8 cellular contexts compared by ENCODE assay signal in genomic region chr1:177945943-177946650, GRCh38. TPM values are rescaled to one million over a fixed set of nuclear protein-coding genes. Genes with fewer than 3 reads are reported as not detected.
DNase-seq lines count a peak whose midpoint lies in the region; FAIRE-seq and TF ChIP-seq lines count a peak whose summit lies in the region.

No MANE protein-coding gene starts in this region.

- no peak overlapping the region for H3K56ac ChIP-seq in H1 (replicated peaks; ENCODE audit: insufficient read length, low read depth, low read length)

- H2BK15ac ChIP-seq in H1 (ENCODE audit: low read length) = no peak overlapping the region

- no peak overlapping the region for H4K91ac ChIP-seq in H1 (replicated peaks; ENCODE audit: insufficient read length, low read length)

- no peaks in the 10 kb centered on the region for H3K23me2 ChIP-seq in H1 (ENCODE audit: low read depth, low read length)

- H3K9me3 Mint-ChIP-seq in CD4-positive, alpha-beta memory T cell = peaks cover 0 to 2% (median 0%) of the 10 kb centered on the region in 8 donors

- no peak overlapping the region for H3K4me3 Mint-ChIP-seq in CD4-positive, alpha-beta memory T cell

- intact Hi-C loops in CD4-positive, alpha-beta memory T cell (cut with micrococcal nuclease) = loop anchor here (5.0 kb wide), 1 partner anchor 1049 kb away; no protein-coding TSS in a partner anchor

- peak; percentile 8 to 20 (median 16) for DNase-seq in stimulated activated CD4-positive, alpha-beta T cell treated with anti-CD3 and anti-CD28 coated beads, Interleukin-12 subunit alpha, Interleukin-12 subunit beta, amount 100 ng/mL, for 48 hours (ENCODE audit: low read depth in 2 of 3, low spot score in 1 of 3)
- DNase-seq in stimulated activated CD4-positive, alpha-beta T cell treated with anti-CD3 and anti-CD28 coated beads, Interleukin-4, amount 100 ng/mL, for 4 hours = no peak
- DNase-seq in HAP-1 (ENCODE audit: low spot score in 2 of 2) = peak; percentile 65 to 81
- DNase-seq in NAMALWA (ENCODE audit: low spot score) = peak; percentile 88
- DNase-seq in SKM-1 (lab: John Stamatoyannopoulos, UW; ENCODE audit: unreplicated experiment) = peak; percentile 82
- peak; percentile 46 to 87 for DNase-seq in H1 (ENCODE audit: low read depth in 1 of 2, low spot score in 2 of 2)
- peak; percentile 50 for DNase-seq in midbrain (lab: John Stamatoyannopoulos, UW)
- DNase-seq in CD4-positive, alpha-beta memory T cell = no peak

- H2BK20ac ChIP-seq in H1 (ENCODE audit: low read length) = no peak overlapping the region

- no peaks in the 10 kb centered on the region for H4K20me1 ChIP-seq in H1 (replicated peaks in 1 of 2; ENCODE audit: control insufficient read depth in 1 of 2, insufficient read depth in 2 of 2, low read length in 2 of 2)

- H2BK12ac ChIP-seq in H1 (ENCODE audit: low read depth, low read length) = 0 out of 2 replicates have a peak overlapping the region, but pooled peaks have one; percentile 71

- FAIRE-seq in H1 (lab: Jason Lieb, UNC) = peak; percentile 74

- H3K36me3 ChIP-seq in HAP-1 (replicated peaks) (no peaks in the 10 kb centered on the region), H1 (ENCODE audit: control insufficient read depth in 2 of 4, insufficient read depth in 4 of 4, low read length in 3 of 4) (no peaks in the 10 kb centered on the region)
- no peaks in the 10 kb centered on the region for H3K36me3 ChIP-seq in CD4-positive, alpha-beta memory T cell (ENCODE audit: insufficient read depth, low read length)

- H3K14ac ChIP-seq in H1 (ENCODE audit: insufficient read length) = no peak overlapping the region

- in situ Hi-C loops in HAP-1 (cut with MboI; ENCODE audit: low sequenced_read_pairs) = loop anchor here (10.0 kb wide), 1 partner anchor 1051 kb away; no protein-coding TSS in a partner anchor

- no peak for TF ChIP-seq EP300 in H1 (IDR thresholded peaks at IDR 0.05; ENCODE audit: borderline replicate concordance in 1 of 2, low read depth in 2 of 2, low read length in 2 of 2)

- H2BK120ac ChIP-seq in H1 (replicated peaks; ENCODE audit: low read depth, low read length) = no peak overlapping the region

- no peak overlapping the region for H3K23ac ChIP-seq in H1 (ENCODE audit: insufficient read length)

- H3K27ac ChIP-seq in H1 (ENCODE audit: low read depth, low read length) = no peak overlapping the region
- H3K27ac ChIP-seq in CD4-positive, alpha-beta memory T cell (ENCODE audit: low read depth, low read length) = no peak overlapping the region

- no peaks in the 10 kb centered on the region for H3K36me3 Mint-ChIP-seq in CD4-positive, alpha-beta memory T cell

- H4K5ac ChIP-seq in H1 (ENCODE audit: insufficient read length, low read depth, low read length) = no peak overlapping the region

- WGBS in H1 (ENCODE audit: extremely low coverage in 1 of 2, insufficient coverage in 1 of 2, insufficient read length in 1 of 2, insufficient replicate concordance in 2 of 2, low coverage in 1 of 2, low lambda C conversion rate in 2 of 2, missing lambda C conversion rate in 1 of 2), 2 experiments = 53% methylated on average over 12 of the region's 12 CpGs; no CpG with 5 or more reads in 1 of the 2 experiments

- peak; percentile 91 to 92 for TF ChIP-seq RAD21 in H1 (IDR thresholded peaks at IDR 0.05 in 1 of 2, conservative IDR thresholded peaks at IDR 0.05 in 1 of 2; ENCODE audit: low read depth in 2 of 2, low read length in 2 of 2)

- peak; percentile 80 to 85 (median 82) for TF ChIP-seq CTCF in H1 (IDR thresholded peaks at IDR 0.05; ENCODE audit: control extremely low read depth in 1 of 3, insufficient read depth in 1 of 3, low read depth in 1 of 3, low read length in 3 of 3)

- H4K8ac ChIP-seq in H1 (ENCODE audit: extremely low read depth, insufficient read depth, low read length) = no peak overlapping the region

- no peak overlapping the region for H3K27ac Mint-ChIP-seq in CD4-positive, alpha-beta memory T cell

- H3K27me3 ChIP-seq in HAP-1 (ENCODE audit: low read depth) (no peaks in the 10 kb centered on the region), H1 (replicated peaks in 1 of 4; ENCODE audit: control insufficient read depth in 3 of 4, extremely low read depth in 1 of 4, insufficient read depth in 3 of 4, low read length in 3 of 4) (no peaks in the 10 kb centered on the region)
- no peaks in the 10 kb centered on the region for H3K27me3 ChIP-seq in CD4-positive, alpha-beta memory T cell (ENCODE audit: insufficient read depth, low read length)

- H3K4ac ChIP-seq in H1 (replicated peaks; ENCODE audit: insufficient read length, low read depth, low read length) = no peak overlapping the region

- no peaks in the 10 kb centered on the region for H3K79me1 ChIP-seq in H1 (ENCODE audit: low read depth, low read length)

- no peak overlapping the region for H3K4me3 ChIP-seq in HAP-1
- no peak overlapping the region for H3K4me3 ChIP-seq in H1 (ENCODE audit: extremely low read depth in 1 of 4, insufficient read depth in 2 of 4, low read depth in 3 of 4, low read length in 4 of 4)
- no peak overlapping the region for H3K4me3 ChIP-seq in CD4-positive, alpha-beta memory T cell (ENCODE audit: low read length in 2 of 2)

- no peaks in the 10 kb centered on the region for H3K4me1 Mint-ChIP-seq in CD4-positive, alpha-beta memory T cell

- no peak overlapping the region for H3K9ac ChIP-seq in H1 (replicated peaks in 1 of 4; ENCODE audit: extremely low read depth in 1 of 4, low read depth in 3 of 4, low read length in 3 of 4)

- H3K18ac ChIP-seq in H1 (ENCODE audit: extremely low read depth, low read length) = no peak overlapping the region

- peaks cover 5% of the 10 kb centered on the region for H3K4me1 ChIP-seq in HAP-1
- H3K4me1 ChIP-seq in H1 (replicated peaks in 1 of 4; ENCODE audit: control insufficient read depth in 3 of 4, insufficient read depth in 4 of 4, low read length in 3 of 4) = peaks cover 0 to 5% (median 0%) of the 10 kb centered on the region in 4 experiments; a peak in 2 of 7 replicates
- no peaks in the 10 kb centered on the region for H3K4me1 ChIP-seq in CD4-positive, alpha-beta memory T cell (ENCODE audit: insufficient read depth, low read length)

- H3K79me2 ChIP-seq in H1 (ENCODE audit: control insufficient read depth in 1 of 2, insufficient read depth in 2 of 2, low read length in 2 of 2) = no peaks in the 10 kb centered on the region

- no peaks in the 10 kb centered on the region for H3K27me3 Mint-ChIP-seq in CD4-positive, alpha-beta memory T cell

- H2AFZ ChIP-seq in H1 (ENCODE audit: low read length) = 0 out of 2 replicates have a peak overlapping the region, but pooled peaks have one; percentile 52

- no peaks in the 10 kb centered on the region for H3K9me3 ChIP-seq in HAP-1
- no peaks in the 10 kb centered on the region for H3K9me3 ChIP-seq in H1 (ENCODE audit: insufficient read depth in 2 of 2, low read depth in 1 of 2, low read length in 1 of 2)
- H3K9me3 ChIP-seq in CD4-positive, alpha-beta memory T cell (ENCODE audit: control insufficient read depth in 1 of 2, low read length in 2 of 2) = no peaks in the 10 kb centered on the region

- no peak overlapping the region for H3K4me2 ChIP-seq in H1 (ENCODE audit: insufficient read depth in 1 of 2, low read depth in 2 of 2, low read length in 2 of 2)

- no peak overlapping the region for H2BK5ac ChIP-seq in H1 (ENCODE audit: low read depth, low read length)

- CTCF ChIA-PET in H1 (lab: Charles Lee; ENCODE audit: partially characterized antibody) = interaction anchor here (0.6 to 14.8 kb wide), 54 partner anchors 10 to 1055 kb away, joined by 3 to 274 read pairs (median 4); no protein-coding TSS in a partner anchor
- CTCF ChIA-PET in CD4-positive, alpha-beta memory T cell (lab: Charles Lee; ENCODE audit: partially characterized antibody) = interaction anchor here (1.0 kb wide), 1 partner anchor 9 kb away, joined by 5 read pairs; no protein-coding TSS in a partner anchor

- POLR2A ChIA-PET in H1 (lab: Charles Lee; ENCODE audit: partially characterized antibody) = interaction anchor here (0.6 kb wide), 1 partner anchor 12 kb away, joined by 4 read pairs; no protein-coding TSS in a partner anchor
- POLR2A ChIA-PET in CD4-positive, alpha-beta memory T cell (lab: Charles Lee; ENCODE audit: partially characterized antibody) = no interaction called here

- TF ChIP-seq POLR2A in H1 (IDR thresholded peaks at IDR 0.05; ENCODE audit: control extremely low read depth in 1 of 2, low read depth in 2 of 2, low read length in 2 of 2) = no peak

- H2AK5ac ChIP-seq in H1 (ENCODE audit: low read depth, low read length) = no peak overlapping the region

TF ChIP-seq in H1, 55 proteins besides CTCF, POLR2A, EP300 and RAD21:
- no peak for TF ChIP-seq EZH2 (IDR thresholded peaks at IDR 0.05; ENCODE audit: low read depth, low read length, severe bottlenecking)
- peak; percentile 16; the same call in 1 of the 2 replicates for TF ChIP-seq MAX (IDR thresholded peaks at IDR 0.05)
- no peak for TF ChIP-seq ZNF274 (IDR thresholded peaks at IDR 0.05; ENCODE audit: borderline replicate concordance, extremely low read depth, low read length)

RNA-seq across cellular contexts. Expression of gene SEC16B, which starts 23.8 kb away (rescaled TPM):
- 0.56 and 1.5 TPM in 2 replicates for total RNA-seq in H1 (2021; fragmentation: NEBNext Ultra II Directional; extraction: Animal tissue kit (Norgen Biotek cat#: 25700))
- 0.94 and 1.4 TPM in 2 replicates for polyA plus RNA-seq in H1 (2011; rRNA removed)
- 1.1 TPM for polyA plus RNA-seq in H1 (2011; cell fraction: cytosol; rRNA removed)
- polyA plus RNA-seq in H1 (2011; cell fraction: nucleus; rRNA removed) = 3.8 TPM
- polyA plus RNA-seq in H1 (2012, experiment 1 of 2) = 0.58 to 0.92 TPM (median 0.78 TPM) in 4 replicates
- 0.24 TPM for polyA plus RNA-seq in H1 (2012, experiment 2 of 2)
- polyA plus RNA-seq in H1 (2013, experiment 1 of 2) = 0.57 TPM
- polyA plus RNA-seq in H1 (2013, experiment 2 of 2) = 0.57 TPM
- polyA minus RNA-seq in H1 (2011; rRNA and poly(A)+ RNA removed) = 0.32 and 0.79 TPM in 2 replicates
- polyA minus RNA-seq in H1 (2011; cell fraction: cytosol; rRNA and poly(A)+ RNA removed) = 0.73 TPM
- 1.3 TPM for polyA minus RNA-seq in H1 (2011; cell fraction: nucleus; rRNA and poly(A)+ RNA removed)
- total RNA-seq in CD4-positive, alpha-beta memory T cell = not detected
- not detected for polyA plus RNA-seq in CD4-positive, alpha-beta memory T cell

Comparison
In these comparisons a context has a peak if more than half of its experiments do, and no peak if none do; other contexts are left out.
1. DNase-seq: peak in stimulated activated CD4-positive, alpha-beta T cell treated with anti-CD3 and anti-CD28 coated beads, Interleukin-12 subunit alpha, Interleukin-12 subunit beta, amount 100 ng/mL, for 48 hours (3 of 3), HAP-1 (2 of 2), NAMALWA (single experiment), SKM-1 (single experiment), H1 (2 of 2) and midbrain (single experiment); none in stimulated activated CD4-positive, alpha-beta T cell treated with anti-CD3 and anti-CD28 coated beads, Interleukin-4, amount 100 ng/mL, for 4 hours (0 of 2) and CD4-positive, alpha-beta memory T cell (0 of 5).